ENCODE assay signal across 6 cellular contexts in the genomic region with DNA sequence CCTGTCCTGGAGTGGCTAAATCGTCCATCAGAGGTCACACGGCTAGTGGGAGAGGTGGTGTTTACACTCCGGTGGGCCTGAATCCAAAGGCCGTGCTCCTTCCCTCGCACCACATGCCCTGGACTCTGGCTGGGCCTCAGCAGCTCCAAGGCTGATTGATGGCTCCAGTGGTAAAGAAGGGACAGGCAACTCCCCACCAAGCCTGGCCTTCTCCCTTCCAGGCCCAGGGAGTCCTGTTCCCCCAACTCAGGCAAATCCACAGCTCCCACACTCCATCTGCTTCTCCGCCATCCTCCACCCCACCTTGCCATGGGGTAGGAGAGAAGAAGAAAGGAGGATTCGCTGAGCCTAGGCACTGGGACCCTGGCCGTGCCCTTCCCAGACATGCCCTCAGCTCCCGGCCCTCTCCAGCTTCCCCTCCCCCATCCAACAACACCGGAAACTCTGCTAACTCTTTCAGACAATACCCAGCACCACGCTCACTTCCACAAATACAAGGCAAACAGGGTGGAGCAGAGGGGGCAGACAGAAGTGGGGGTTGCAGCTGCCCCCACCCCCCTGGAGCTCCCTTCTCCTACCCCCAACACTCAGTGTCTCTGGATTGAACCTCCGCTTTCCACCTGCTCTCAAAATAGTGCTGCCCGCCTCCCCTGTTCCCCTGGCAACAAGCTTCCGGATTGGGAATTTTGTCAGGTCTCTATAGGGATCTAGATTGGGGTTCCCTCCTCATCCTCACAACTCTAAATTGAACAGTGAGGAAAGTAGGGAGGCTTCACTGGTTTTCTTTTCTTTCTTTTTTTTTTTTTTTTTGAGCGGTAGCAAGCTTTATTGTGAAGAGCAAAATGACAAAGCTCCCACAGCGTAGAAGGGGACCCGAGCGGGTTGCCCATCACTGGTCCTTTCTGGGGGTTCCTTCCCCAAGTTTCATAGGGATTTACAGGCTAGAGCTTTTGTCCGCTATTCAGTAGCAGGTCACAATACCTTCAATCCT. TPM values are rescaled to one million over a fixed set of nuclear protein-coding genes. Genes with fewer than 3 reads are reported as not detected.
DNase-seq lines count a peak whose midpoint lies in the region; ATAC-seq and TF ChIP-seq lines count a peak whose summit lies in the region.

No MANE protein-coding gene starts in this region.

- peaks cover 60% of the 10 kb centered on the region for H4K20me1 ChIP-seq in SK-N-SH (ENCODE audit: insufficient read depth)

- H3K4me3 ChIP-seq in SK-N-SH (ENCODE audit: low read depth in 2 of 2, low read length in 1 of 2), result no peak overlapping the region

- no peak overlapping the region for H2AFZ ChIP-seq in SK-N-SH (ENCODE audit: low read depth)

- H3K9me2 ChIP-seq in SK-N-SH, result no peaks in the 10 kb centered on the region

- TF ChIP-seq CTCF in SK-N-SH (IDR thresholded peaks at IDR 0.05), result no peak

- peaks cover 71% of the 10 kb centered on the region for H3K79me2 ChIP-seq in SK-N-SH (ENCODE audit: insufficient read depth)

- no peaks in the 10 kb centered on the region for H3K9me3 ChIP-seq in SK-N-SH

- intact Hi-C loops in Right ventricle myocardium superior (cut with DNase I), result no loop called here

- CTCF ChIA-PET in SK-N-SH (lab: Yijun Ruan, JAX), result interaction anchor here (1.2 to 3.8 kb wide), 5 partner anchors 9 to 99 kb away, joined by 3 to 15 read pairs (median 6); no protein-coding TSS in a partner anchor

- H3K36me3 ChIP-seq in SK-N-SH (replicated peaks in 1 of 2; ENCODE audit: control insufficient read depth in 1 of 2, insufficient read depth in 2 of 2, low read length in 1 of 2), result peaks cover 34 to 42% of the 10 kb centered on the region in 2 experiments

- H3F3A ChIP-seq in SK-N-SH (replicated peaks; ENCODE audit: insufficient read depth), result peaks cover 22% of the 10 kb centered on the region

- H3K9ac ChIP-seq in SK-N-SH, result no peak overlapping the region

- H3K27me3 ChIP-seq in SK-N-SH (ENCODE audit: insufficient read depth), result no peaks in the 10 kb centered on the region

- 92% methylated on average over 16 of the region's 19 CpGs for WGBS in SK-N-SH (ENCODE audit: low lambda C conversion rate)

- DNase-seq in SK-N-SH (peak; percentile 17), Right ventricle myocardium superior (no peak), substantia nigra (lab: John Stamatoyannopoulos, UW) (peak in 23 of 49 donors; percentile 7 to 62 (median 33)), AG08396 (ENCODE audit: low spot score) (no peak)
- DNase-seq in stimulated activated CD4-positive, alpha-beta T cell treated with anti-CD3 and anti-CD28 coated beads, Interleukin-12 subunit alpha, Interleukin-12 subunit beta, amount 100 ng/mL, for 4 hours, result no peak

- H3K4me2 ChIP-seq in SK-N-SH, result no peak overlapping the region

- TF ChIP-seq EP300 in SK-N-SH (IDR thresholded peaks at IDR 0.05; ENCODE audit: borderline replicate concordance in 1 of 2, low read depth in 1 of 2, low read length in 1 of 2), result no peak

- ATAC-seq in SK-N-SH treated with all-trans-retinoic acid at 6 μM for 48 hours (no peak), Right ventricle myocardium superior (ENCODE audit: poor library complexity) (peak; percentile 46)

- no peak for TF ChIP-seq RAD21 in SK-N-SH (IDR thresholded peaks at IDR 0.05; ENCODE audit: low read length)

- POLR2A ChIA-PET in SK-N-SH (lab: Yijun Ruan, JAX), result interaction anchor here (1.6 kb wide), 1 partner anchor 10 kb away, joined by 9 read pairs; a partner anchor contains a TSS

- H3K4me1 ChIP-seq in SK-N-SH (ENCODE audit: control insufficient read depth in 1 of 2, insufficient read depth in 2 of 2, low read depth in 1 of 2, low read length in 1 of 2), result peaks cover 7 to 45% of the 10 kb centered on the region in 2 experiments; a peak in 3 of 4 replicates

- H3K27ac ChIP-seq in SK-N-SH (ENCODE audit: low read depth in 2 of 2, low read length in 1 of 2) (no peak overlapping the region), substantia nigra (ENCODE audit: low read depth, low read length, poor library complexity, severe bottlenecking) (peak overlapping the region; percentile 100)

TF ChIP-seq in SK-N-SH, 30 proteins besides CTCF, POLR2A, EP300 and RAD21 (continues in another document):
- TF ChIP-seq RFX5 (IDR thresholded peaks at IDR 0.05; ENCODE audit: low read length) (no peak), MXI1 (IDR thresholded peaks at IDR 0.05; ENCODE audit: low read depth, low read length) (no peak), FOSL2 (IDR thresholded peaks at IDR 0.05; ENCODE audit: borderline replicate concordance, low read depth) (no peak), CHD2 (IDR thresholded peaks at IDR 0.05; ENCODE audit: low read length, partially characterized antibody) (no peak), TCF12 (IDR thresholded peaks at IDR 0.05) (no peak), NFIC (IDR thresholded peaks at IDR 0.05; ENCODE audit: borderline replicate concordance) (no peak), FOXM1 (IDR thresholded peaks at IDR 0.05; ENCODE audit: low read depth) (no peak), ELF1 (IDR thresholded peaks at IDR 0.05) (no peak)
- TF ChIP-seq, protein P1, sequence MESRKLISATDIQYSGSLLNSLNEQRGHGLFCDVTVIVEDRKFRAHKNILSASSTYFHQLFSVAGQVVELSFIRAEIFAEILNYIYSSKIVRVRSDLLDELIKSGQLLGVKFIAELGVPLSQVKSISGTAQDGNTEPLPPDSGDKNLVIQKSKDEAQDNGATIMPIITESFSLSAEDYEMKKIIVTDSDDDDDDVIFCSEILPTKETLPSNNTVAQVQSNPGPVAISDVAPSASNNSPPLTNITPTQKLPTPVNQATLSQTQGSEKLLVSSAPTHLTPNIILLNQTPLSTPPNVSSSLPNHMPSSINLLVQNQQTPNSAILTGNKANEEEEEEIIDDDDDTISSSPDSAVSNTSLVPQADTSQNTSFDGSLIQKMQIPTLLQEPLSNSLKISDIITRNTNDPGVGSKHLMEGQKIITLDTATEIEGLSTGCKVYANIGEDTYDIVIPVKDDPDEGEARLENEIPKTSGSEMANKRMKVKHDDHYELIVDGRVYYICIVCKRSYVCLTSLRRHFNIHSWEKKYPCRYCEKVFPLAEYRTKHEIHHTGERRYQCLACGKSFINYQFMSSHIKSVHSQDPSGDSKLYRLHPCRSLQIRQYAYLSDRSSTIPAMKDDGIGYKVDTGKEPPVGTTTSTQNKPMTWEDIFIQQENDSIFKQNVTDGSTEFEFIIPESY (IDR thresholded peaks at IDR 0.05; ENCODE audit: borderline replicate concordance, low read depth), result no peak

TF ChIP-seq in SK-N-SH treated with all-trans-retinoic acid at 6 μM for 48 hours, 23 proteins besides CTCF, POLR2A, EP300 and RAD21 (continues in another document):
- TF ChIP-seq, protein P2, sequence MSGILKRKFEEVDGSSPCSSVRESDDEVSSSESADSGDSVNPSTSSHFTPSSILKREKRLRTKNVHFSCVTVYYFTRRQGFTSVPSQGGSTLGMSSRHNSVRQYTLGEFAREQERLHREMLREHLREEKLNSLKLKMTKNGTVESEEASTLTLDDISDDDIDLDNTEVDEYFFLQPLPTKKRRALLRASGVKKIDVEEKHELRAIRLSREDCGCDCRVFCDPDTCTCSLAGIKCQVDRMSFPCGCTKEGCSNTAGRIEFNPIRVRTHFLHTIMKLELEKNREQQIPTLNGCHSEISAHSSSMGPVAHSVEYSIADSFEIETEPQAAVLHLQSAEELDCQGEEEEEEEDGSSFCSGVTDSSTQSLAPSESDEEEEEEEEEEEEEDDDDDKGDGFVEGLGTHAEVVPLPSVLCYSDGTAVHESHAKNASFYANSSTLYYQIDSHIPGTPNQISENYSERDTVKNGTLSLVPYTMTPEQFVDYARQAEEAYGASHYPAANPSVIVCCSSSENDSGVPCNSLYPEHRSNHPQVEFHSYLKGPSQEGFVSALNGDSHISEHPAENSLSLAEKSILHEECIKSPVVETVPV (CRISPR knock-in tag; IDR thresholded peaks at IDR 0.05), result no peak
- TF ChIP-seq ZC3H10 (CRISPR knock-in tag; IDR thresholded peaks at IDR 0.05) (no peak), BACH2 (CRISPR knock-in tag; IDR thresholded peaks at IDR 0.05; ENCODE audit: borderline replicate concordance) (no peak)

RNA-seq across cellular contexts. Expression of a gene that starts 10.6 kb away (rescaled TPM):
- 32.4 and 50.8 TPM in 2 replicates for polyA plus RNA-seq in SK-N-SH (2012; rRNA removed)
- polyA plus RNA-seq in SK-N-SH (2012; cell fraction: cytosol; rRNA removed), result 36.5 and 37.6 TPM in 2 replicates
- polyA plus RNA-seq in SK-N-SH (2012; cell fraction: nucleus; rRNA removed), result 165 and 188 TPM in 2 replicates
- total RNA-seq in Right ventricle myocardium superior, result 55.7 TPM

RNA-seq across cellular contexts. Expression of a gene that starts 26.3 kb away (rescaled TPM):
- not detected in 2 replicates for polyA plus RNA-seq in SK-N-SH (2012; rRNA removed)
- polyA plus RNA-seq in SK-N-SH (2012; cell fraction: cytosol; rRNA removed), result not detected in 2 replicates
- polyA plus RNA-seq in SK-N-SH (2012; cell fraction: nucleus; rRNA removed), result not detected in 2 replicates
- not detected for total RNA-seq in Right ventricle myocardium superior

RNA-seq across cellular contexts. Expression of a gene that starts 33.5 kb away (rescaled TPM):
- 43.1 and 94.4 TPM in 2 replicates for polyA plus RNA-seq in SK-N-SH (2012; rRNA removed)
- polyA plus RNA-seq in SK-N-SH (2012; cell fraction: cytosol; rRNA removed), result 24.6 and 27.2 TPM in 2 replicates
- 176 and 362 TPM in 2 replicates for polyA plus RNA-seq in SK-N-SH (2012; cell fraction: nucleus; rRNA removed)
- 22.5 TPM for total RNA-seq in Right ventricle myocardium superior

RNA-seq across cellular contexts. Expression of a gene that starts 53.0 kb away (rescaled TPM):
- 1,136 and 1,763 TPM in 2 replicates for polyA plus RNA-seq in SK-N-SH (2012; rRNA removed)
- 1,047 and 1,419 TPM in 2 replicates for polyA plus RNA-seq in SK-N-SH (2012; cell fraction: cytosol; rRNA removed)
- 443 and 564 TPM in 2 replicates for polyA plus RNA-seq in SK-N-SH (2012; cell fraction: nucleus; rRNA removed)
- 66.9 TPM for total RNA-seq in Right ventricle myocardium superior

RNA-seq across cellular contexts. Expression of a gene that starts 56.6 kb away (rescaled TPM):
- 28.8 and 35.3 TPM in 2 replicates for polyA plus RNA-seq in SK-N-SH (2012; rRNA removed)
- 35.5 and 36.8 TPM in 2 replicates for polyA plus RNA-seq in SK-N-SH (2012; cell fraction: cytosol; rRNA removed)
- 18.0 and 29.0 TPM in 2 replicates for polyA plus RNA-seq in SK-N-SH (2012; cell fraction: nucleus; rRNA removed)
- 19.0 TPM for total RNA-seq in Right ventricle myocardium superior
